21 cellular contexts compared by ENCODE assay signal in the genomic region with DNA sequence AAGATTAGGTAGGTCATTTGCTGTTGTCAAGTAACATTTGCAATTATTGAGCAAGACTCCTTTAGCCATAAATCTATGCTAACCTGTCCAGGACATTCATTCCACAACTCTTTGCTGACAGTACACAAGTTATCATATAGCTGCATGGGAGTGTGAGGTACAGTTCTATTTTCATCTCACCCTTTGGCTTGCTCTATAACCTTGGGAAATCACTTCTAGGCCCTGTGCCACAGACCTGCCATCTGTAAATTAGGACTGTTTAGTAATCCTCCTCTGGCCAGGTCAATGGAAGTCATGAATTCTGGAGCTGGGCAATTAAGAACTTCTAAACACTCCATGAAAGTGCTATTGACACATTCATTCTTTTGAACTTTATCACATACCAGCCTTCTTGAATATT.
"Had no signal": no experiment of that assay in that cellular context is flagged by ENCODE, and none has a peak within 500 bp of the region (broad histone marks: within the 10 kb centered on the region; RNA-seq: fewer than 3 reads in every experiment).

No MANE protein-coding gene starts in this region.

- H3K4me1 ChIP-seq: gastroesophageal sphincter, stomach, uterus had no signal

- H3K27ac ChIP-seq: epithelial cell of prostate, esophagus muscularis mucosa, gastroesophageal sphincter, hepatocyte, neutrophil, ovary, skin epidermis, stomach, uterus had no signal

- H3K36me3 ChIP-seq: esophagus muscularis mucosa, gastroesophageal sphincter, neutrophil, ovary, stomach, uterus had no signal

- DNase-seq: effector memory CD8-positive, alpha-beta T cell; glutamatergic neuron; kidney; left cardiac atrium; mucosa of descending colon; naive thymus-derived CD8-positive, alpha-beta T cell; ovary; stimulated activated CD4-positive, alpha-beta T cell treated with anti-CD3 and anti-CD28 coated beads, Interleukin-2, amount 100 ng/mL, for 24 hours; stimulated activated CD4-positive, alpha-beta T cell treated with anti-CD3 and anti-CD28 coated beads, Interleukin-4, amount 100 ng/mL, for 4 hours; stimulated activated naive CD4-positive, alpha-beta T cell; stomach; substantia nigra; trophoblast cell; uterus had no signal

- H3K9me3 ChIP-seq: esophagus muscularis mucosa, gastroesophageal sphincter, mucosa of descending colon, neutrophil, ovary, stomach, uterus had no signal

- H3K4me3 ChIP-seq: esophagus muscularis mucosa, gastroesophageal sphincter, hepatocyte, mucosa of descending colon, ovary, skin epidermis, stomach, uterus had no signal

- ATAC-seq: effector memory CD8-positive, alpha-beta T cell; gastroesophageal sphincter; mucosa of descending colon; naive thymus-derived CD8-positive, alpha-beta T cell; sciatic nerve had no signal

- H3K27me3 ChIP-seq: gastroesophageal sphincter, ovary, uterus had no signal
